In genomic region chr5:115262405-115263247, GRCh38 we compare ENCODE assay signal across 8 cellular contexts. TPM values are rescaled to one million over a fixed set of nuclear protein-coding genes. Genes with fewer than 3 reads are reported as not detected.
DNase-seq lines count a peak whose midpoint lies in the region; ATAC-seq and TF ChIP-seq lines count a peak whose summit lies in the region.

Gene PGGT1B (minus strand): TSS chr5:115262877. CDS start chr5:115262851, 26 bp downstream.

- H3K27ac Mint-ChIP-seq in activated T-helper 2 cell treated with anti-CD3 and anti-CD28 coated beads, Interferon-gamma antibody, Interleukin-2, Interleukin-4, amounts not matched to agents 10 μg/mL and 5 μg/mL and 100 μg/mL, durations not matched to agents 14 hours and 24 hours and 36 hours, result peak within 1 kb of the TSS; percentile 83
- peak within 1 kb of the TSS; percentile 91 to 94 for H3K27ac Mint-ChIP-seq in natural killer cell

- peak; percentile 54 for DNase-seq in DMS79 treated with DMSO at 0.1 percent for 48 hours (lab: John Stamatoyannopoulos, UW)
- peak; percentile 90 for DNase-seq in KBM-7
- DNase-seq in activated T-helper 2 cell treated with anti-CD3 and anti-CD28 coated beads, Interferon-gamma antibody, Interleukin-2, Interleukin-4, amounts not matched to agents 10 μg/mL and 5 μg/mL and 100 μg/mL, durations not matched to agents 14 hours and 24 hours and 36 hours (ENCODE audit: low spot score), result peak; percentile 60
- peak; percentile 63 for DNase-seq in fibroblast of peridontal ligament (ENCODE audit: extremely low read depth)
- peak; percentile 58 for DNase-seq in natural killer cell
- DNase-seq in stimulated activated naive CD4-positive, alpha-beta T cell treated with Interleukin-2 at 50 U/mL for 16 hours (lab: John Stamatoyannopoulos, UW), result peak; percentile 62

- intact Hi-C loops in activated T-helper 2 cell treated with anti-CD3 and anti-CD28 coated beads, Interferon-gamma antibody, Interleukin-2, Interleukin-4, amounts not matched to agents 10 μg/mL and 5 μg/mL and 100 μg/mL, durations not matched to agents 14 hours and 24 hours and 36 hours (cut with micrococcal nuclease), result loop anchor here (5.0 kb wide), 2 partner anchors 35 to 55 kb away; partner anchors contain the start of gene CCDC112
- intact Hi-C loops in natural killer cell (cut with micrococcal nuclease), result loop anchor here (5.0 kb wide), 1 partner anchor 160 kb away; no protein-coding TSS in a partner anchor

- H3K9me3 Mint-ChIP-seq in activated T-helper 2 cell treated with anti-CD3 and anti-CD28 coated beads, Interferon-gamma antibody, Interleukin-2, Interleukin-4, amounts not matched to agents 10 μg/mL and 5 μg/mL and 100 μg/mL, durations not matched to agents 14 hours and 24 hours and 36 hours, result no peaks in the 10 kb centered on the region
- H3K9me3 Mint-ChIP-seq in natural killer cell, result no peaks in the 10 kb centered on the region

- peak within 1 kb of the TSS; percentile 91 for H3K4me3 Mint-ChIP-seq in activated T-helper 2 cell treated with anti-CD3 and anti-CD28 coated beads, Interferon-gamma antibody, Interleukin-2, Interleukin-4, amounts not matched to agents 10 μg/mL and 5 μg/mL and 100 μg/mL, durations not matched to agents 14 hours and 24 hours and 36 hours (ENCODE audit: low read depth)
- H3K4me3 Mint-ChIP-seq in natural killer cell, result peak within 1 kb of the TSS; percentile 92

- no peaks in the 10 kb centered on the region for H3K27me3 Mint-ChIP-seq in activated T-helper 2 cell treated with anti-CD3 and anti-CD28 coated beads, Interferon-gamma antibody, Interleukin-2, Interleukin-4, amounts not matched to agents 10 μg/mL and 5 μg/mL and 100 μg/mL, durations not matched to agents 14 hours and 24 hours and 36 hours (ENCODE audit: low read depth)
- no peaks in the 10 kb centered on the region for H3K27me3 Mint-ChIP-seq in natural killer cell (ENCODE audit: low read depth in 2 of 2)

- peaks cover 22% of the 10 kb centered on the region for H3K4me1 Mint-ChIP-seq in activated T-helper 2 cell treated with anti-CD3 and anti-CD28 coated beads, Interferon-gamma antibody, Interleukin-2, Interleukin-4, amounts not matched to agents 10 μg/mL and 5 μg/mL and 100 μg/mL, durations not matched to agents 14 hours and 24 hours and 36 hours (ENCODE audit: low read depth)
- peaks cover 50 to 52% of the 10 kb centered on the region in 2 donors for H3K4me1 Mint-ChIP-seq in natural killer cell

- in situ Hi-C loops in KBM-7 (cut with MboI; ENCODE audit: low pct_unique_long_range_greater_than_20kb, low sequenced_read_pairs), result no loop called here

- TF ChIP-seq CTCF in natural killer cell (IDR thresholded peaks at IDR 0.05), result no peak

- peak; percentile 89 for ATAC-seq in GM21619 (IDR thresholded peaks at IDR 0.05; ENCODE audit: unreplicated experiment)
- ATAC-seq in natural killer cell, result peak; percentile 90 to 94 (median 93)

- peaks cover 25% of the 10 kb centered on the region for H3K36me3 Mint-ChIP-seq in activated T-helper 2 cell treated with anti-CD3 and anti-CD28 coated beads, Interferon-gamma antibody, Interleukin-2, Interleukin-4, amounts not matched to agents 10 μg/mL and 5 μg/mL and 100 μg/mL, durations not matched to agents 14 hours and 24 hours and 36 hours (ENCODE audit: low read depth)
- H3K36me3 Mint-ChIP-seq in natural killer cell, result peaks cover 6% of the 10 kb centered on the region

- peak; percentile 44; the same call in 1 of the 2 replicates for TF ChIP-seq POLR2A in Raji (IDR thresholded peaks at IDR 0.05; ENCODE audit: insufficient read depth, low read depth, low read length)

RNA-seq across cellular contexts. Expression of gene PGGT1B, which starts in this region (rescaled TPM):
- 39.1 and 39.5 TPM in 2 replicates for total RNA-seq in activated T-helper 2 cell treated with anti-CD3 and anti-CD28 coated beads, Interferon-gamma antibody, Interleukin-2, Interleukin-4, amounts not matched to agents 10 μg/mL and 5 μg/mL and 100 μg/mL, durations not matched to agents 14 hours and 24 hours and 36 hours
- total RNA-seq in natural killer cell, result 10 to 100 TPM; 39.5 to 60.1 (median 46.1) TPM

Comparison
In these comparisons a context has a peak if more than half of its experiments do, and no peak if none do; other contexts are left out.
1. Peak in every context shown above with its lines: DNase-seq and ATAC-seq.